ENCODE assay signal across 16 cellular contexts in genomic region chr1:62025892-62026291, GRCh38.
DNase-seq lines count a peak whose midpoint lies in the region; ATAC-seq and TF ChIP-seq lines count a peak whose summit lies in the region.
"Had no signal": no experiment of that assay in that cellular context is flagged by ENCODE, and none has a peak within 500 bp of the region (broad histone marks: within the 10 kb centered on the region; RNA-seq: fewer than 3 reads in every experiment).

No MANE protein-coding gene starts in this region.

- in situ Hi-C loops in SK-MEL-5 (cut with HindIII; ENCODE audit: low pct_unique_long_range_greater_than_20kb, low sequenced_read_pairs) = no loop called here

- no peak overlapping the region for H2AFZ ChIP-seq in SK-N-SH (ENCODE audit: low read depth)

- H3K36me3 ChIP-seq in SK-N-SH (replicated peaks in 1 of 2; ENCODE audit: control insufficient read depth in 1 of 2, insufficient read depth in 2 of 2, low read length in 1 of 2) = no peaks in the 10 kb centered on the region
- H3K36me3 ChIP-seq: BE2C, HAP-1 had no signal

- no peak overlapping the region for H3K4me2 ChIP-seq in SK-N-SH

- POLR2A ChIA-PET in SK-N-SH (lab: Yijun Ruan, JAX) = no interaction called here

- H4K20me1 ChIP-seq in SK-N-SH (ENCODE audit: insufficient read depth) = no peaks in the 10 kb centered on the region

- no peaks in the 10 kb centered on the region for H3F3A ChIP-seq in SK-N-SH (replicated peaks; ENCODE audit: insufficient read depth)

- no peak overlapping the region for H3K9ac ChIP-seq in SK-N-SH

- WGBS in SK-N-SH (ENCODE audit: low lambda C conversion rate) = 90% methylated on average over 2 of the region's 2 CpGs

- no peaks in the 10 kb centered on the region for H3K79me2 ChIP-seq in SK-N-SH (ENCODE audit: insufficient read depth)

- no peak for ATAC-seq in GM21528 (IDR thresholded peaks at IDR 0.05; ENCODE audit: low FRiP score, unreplicated experiment)

- H3K27ac ChIP-seq in SK-N-SH (ENCODE audit: low read depth in 2 of 2, low read length in 1 of 2) = no peak overlapping the region
- H3K27ac ChIP-seq: C4-2B, HL-60 had no signal

- TF ChIP-seq CTCF in SK-N-SH (IDR thresholded peaks at IDR 0.05) = no peak

- H3K27me3 ChIP-seq in SK-N-SH (ENCODE audit: insufficient read depth) = no peaks in the 10 kb centered on the region
- H3K27me3 ChIP-seq: BE2C had no signal

- TF ChIP-seq EP300 in SK-N-SH (IDR thresholded peaks at IDR 0.05; ENCODE audit: borderline replicate concordance in 1 of 2, low read depth in 1 of 2, low read length in 1 of 2) = no peak

- peak; percentile 23 for DNase-seq in COLO829 (ENCODE audit: low spot score)
- DNase-seq in SK-MEL-5 (ENCODE audit: low read depth, low spot score) = peak; percentile 12
- DNase-seq in foreskin melanocyte = peak; percentile 84
- DNase-seq in retina = peak; percentile 24
- DNase-seq in SK-N-SH = no peak
- no peak for DNase-seq in hepatic stellate cell (ENCODE audit: low spot score)
- DNase-seq: BE2C; Caco-2; CD4-positive, alpha-beta memory T cell; DND-41; GDM1; HFFc6 had no signal

- H3K9me2 ChIP-seq in SK-N-SH = no peaks in the 10 kb centered on the region

- TF ChIP-seq RAD21 in SK-N-SH (IDR thresholded peaks at IDR 0.05; ENCODE audit: low read length) = no peak

- H3K4me3 ChIP-seq in SK-N-SH (ENCODE audit: low read depth in 2 of 2, low read length in 1 of 2) = no peak overlapping the region
- H3K4me3 ChIP-seq: HAP-1 had no signal

- no peaks in the 10 kb centered on the region; a peak in 2 of 4 replicates for H3K4me1 ChIP-seq in SK-N-SH (ENCODE audit: control insufficient read depth in 1 of 2, insufficient read depth in 2 of 2, low read depth in 1 of 2, low read length in 1 of 2)
- H3K4me1 ChIP-seq: BE2C, Caco-2 had no signal

- H3K9me3 ChIP-seq in SK-N-SH = no peaks in the 10 kb centered on the region
- H3K9me3 ChIP-seq: BE2C, Caco-2, HAP-1 had no signal

- CTCF ChIA-PET in SK-N-SH (lab: Yijun Ruan, JAX) = interaction anchor here (1.3 kb wide), 1 partner anchor 11 kb away, joined by 4 read pairs; no protein-coding TSS in a partner anchor

TF ChIP-seq in SK-N-SH, 30 proteins besides CTCF, POLR2A, EP300 and RAD21:
- TF ChIP-seq CHD2 (IDR thresholded peaks at IDR 0.05; ENCODE audit: low read length, partially characterized antibody) (no peak), RXRA (IDR thresholded peaks at IDR 0.05; ENCODE audit: borderline replicate concordance, low read depth) (no peak), SIN3A (IDR thresholded peaks at IDR 0.05; ENCODE audit: borderline replicate concordance, low read depth, low read length) (no peak), PBX3 (IDR thresholded peaks at IDR 0.05) (no peak), RCOR1 (IDR thresholded peaks at IDR 0.05; ENCODE audit: low read length) (no peak), IRF3 (IDR thresholded peaks at IDR 0.05; ENCODE audit: low read depth, low read length) (no peak), TCF12 (IDR thresholded peaks at IDR 0.05) (no peak), NFIC (IDR thresholded peaks at IDR 0.05; ENCODE audit: borderline replicate concordance) (no peak), ELF1 (IDR thresholded peaks at IDR 0.05) (no peak), USF1 (IDR thresholded peaks at IDR 0.05; ENCODE audit: borderline replicate concordance, low read depth) (no peak), MAX (IDR thresholded peaks at IDR 0.05; ENCODE audit: low read depth) (no peak), NRF1 (IDR thresholded peaks at IDR 0.05; ENCODE audit: low read depth, low read length) (no peak), EZH2phosphoT487 (IDR thresholded peaks at IDR 0.05; ENCODE audit: borderline replicate concordance, low read depth) (no peak), GATA2 (CRISPR knock-in tag; IDR thresholded peaks at IDR 0.05) (no peak), GABPA (IDR thresholded peaks at IDR 0.05; ENCODE audit: low read depth) (no peak), POLR2AphosphoS5 (IDR thresholded peaks at IDR 0.05; ENCODE audit: low read depth, low read length) (no peak), SMC3 (IDR thresholded peaks at IDR 0.05; ENCODE audit: low read depth, low read length) (no peak)
TF ChIP-seq in SK-N-SH: peak in this region for 0.

Comparison
In these comparisons a context has a peak if more than half of its experiments do, and no peak if none do; other contexts are left out.
1. DNase-seq: peak in COLO829 (single experiment), SK-MEL-5 (single experiment), foreskin melanocyte (single experiment) and retina (single experiment); none in SK-N-SH (single experiment) and hepatic stellate cell (single experiment).